In genomic region chr11:62015615-62016014, GRCh38 we compare ENCODE assay signal across 2 cellular contexts.
TF ChIP-seq lines count a peak whose summit lies in the region.

No MANE protein-coding gene starts in this region.

TF ChIP-seq in GM23338, 12 proteins besides CTCF, POLR2A, EP300 and RAD21 (continued from another document):
- TF ChIP-seq ZNF462 (CRISPR knock-in tag; IDR thresholded peaks at IDR 0.05) (no peak), ZNF331 (CRISPR knock-in tag; IDR thresholded peaks at IDR 0.05; ENCODE audit: low read depth) (no peak), CREB1 (CRISPR knock-in tag; IDR thresholded peaks at IDR 0.05; ENCODE audit: low read depth) (no peak), REST (IDR thresholded peaks at IDR 0.05; ENCODE audit: unreplicated experiment) (no peak), EZH2 (IDR thresholded peaks at IDR 0.05; ENCODE audit: low read depth, unreplicated experiment) (no peak)

TF ChIP-seq in H1, 55 proteins besides CTCF, POLR2A, EP300 and RAD21:
- TF ChIP-seq ATF2 (IDR thresholded peaks at IDR 0.05; ENCODE audit: low read length) (no peak), SIN3A (conservative IDR thresholded peaks at IDR 0.05 in 1 of 2, IDR thresholded peaks at IDR 0.05 in 1 of 2; ENCODE audit: low read depth in 1 of 2, low read length in 2 of 2) (no peak), SP2 (IDR thresholded peaks at IDR 0.05; ENCODE audit: low read length) (no peak), CHD2 (IDR thresholded peaks at IDR 0.05; ENCODE audit: low read length) (no peak), TAF7 (optimal IDR thresholded peaks at IDR 0.05; ENCODE audit: borderline replicate concordance, low read depth, low read length) (no peak), TAF1 (IDR thresholded peaks at IDR 0.05; ENCODE audit: low read depth, low read length) (no peak), NANOG (IDR thresholded peaks at IDR 0.05; ENCODE audit: insufficient read depth, low read depth, low read length, poor library complexity, severe bottlenecking) (no peak), CHD1 (IDR thresholded peaks at IDR 0.05; ENCODE audit: low read depth, low read length) (no peak), RXRA (IDR thresholded peaks at IDR 0.05; ENCODE audit: insufficient read depth, low read depth, low read length) (no peak), BCL11A (IDR thresholded peaks at IDR 0.05; ENCODE audit: low read depth in 2 of 2, low read length in 2 of 2) (no peak), EZH2 (IDR thresholded peaks at IDR 0.05; ENCODE audit: low read depth, low read length, severe bottlenecking) (no peak)
